32 cellular contexts compared by ENCODE assay signal in genomic region chrX:133933316-133933715, GRCh38. TPM values are rescaled to one million over a fixed set of nuclear protein-coding genes. Genes with fewer than 3 reads are reported as not detected.
"Had no signal": no experiment of that assay in that cellular context is flagged by ENCODE, and none has a peak within 500 bp of the region (broad histone marks: within the 10 kb centered on the region; RNA-seq: fewer than 3 reads in every experiment).

No MANE protein-coding gene starts in this region.

- H3K27me3 Mint-ChIP-seq: naive thymus-derived CD8-positive, alpha-beta T cell; progenitor cell of endocrine pancreas; stimulated activated memory B cell treated with anti-CD40 and anti-IgM and Interleukin-4, amounts not matched to agents 10 μg/mL and 1 μg/mL and 100 μg/mL, for 72 hours; stimulated activated naive CD8-positive, alpha-beta T cell treated with anti-CD3 and anti-CD28 coated beads, Interleukin-15, amount 100 ng/mL, for 72 hours; type B pancreatic cell had no signal

- H3K9me3 ChIP-seq: ovary, psoas muscle, spleen, suprapubic skin, testis, tibial artery, transverse colon, upper lobe of right lung, uterus had no signal

- H2AFZ ChIP-seq: neural progenitor cell, parathyroid adenoma had no signal

- DNase-seq: naive thymus-derived CD8-positive, alpha-beta T cell; occipital lobe; ovary; posterior cingulate gyrus; psoas muscle; right cardiac atrium; spleen; stimulated activated CD4-positive, alpha-beta T cell treated with anti-CD3 and anti-CD28 coated beads, Interleukin-12 subunit alpha, Interleukin-12 subunit beta, amount 100 ng/mL, for 4 hours; stimulated activated CD4-positive, alpha-beta T cell treated with anti-CD3 and anti-CD28 coated beads, Interleukin-1b, Interleukin-23, amount 100 ng/mL, for 48 hours; stimulated activated CD4-positive, alpha-beta T cell treated with anti-CD3 and anti-CD28 coated beads, Interleukin-4, amount 100 ng/mL, for 1 hour; stimulated activated CD4-positive, alpha-beta T cell treated with anti-CD3 and anti-CD28 coated beads, Interleukin-4, amount 100 ng/mL, for 4 hours; stimulated activated CD8-positive, alpha-beta memory T cell treated with anti-CD3 and anti-CD28 coated beads, Interleukin-4, amount 100 ng/mL, for 48 hours; stimulated activated naive CD4-positive, alpha-beta T cell; stimulated activated naive CD8-positive, alpha-beta T cell treated with anti-CD3 and anti-CD28 coated beads, Interleukin-15, amount 100 ng/mL, for 72 hours; stimulated activated naive CD8-positive, alpha-beta T cell treated with anti-CD3 and anti-CD28 coated beads, Interleukin-15, Interleukin-2, amounts not matched to agents 100 U/mL and 50 U/mL, for 24 hours; substantia nigra; testis; tibial artery; transverse colon; upper lobe of right lung; uterus had no signal

- H3K4me1 ChIP-seq: parathyroid adenoma, psoas muscle, spleen, suprapubic skin, testis, tibial artery, transverse colon, upper lobe of right lung, uterus had no signal

- H3K27ac Mint-ChIP-seq: naive thymus-derived CD8-positive, alpha-beta T cell; natural killer cell treated with Interleukin-12 subunit alpha and Interleukin-12 subunit beta and Interleukin-15 and Interleukin-18, amount 100 ng/mL, for 72 hours; neural progenitor cell; progenitor cell of endocrine pancreas; stimulated activated memory B cell treated with anti-CD40 and anti-IgM and Interleukin-4, amounts not matched to agents 10 μg/mL and 1 μg/mL and 100 μg/mL, for 72 hours; stimulated activated naive CD8-positive, alpha-beta T cell treated with anti-CD3 and anti-CD28 coated beads, Interleukin-15, amount 100 ng/mL, for 72 hours; type B pancreatic cell had no signal

- H3K27ac ChIP-seq: neural progenitor cell, ovary, parathyroid adenoma, psoas muscle, skin epidermis, spleen, suprapubic skin, testis, tibial artery, transverse colon, upper lobe of right lung, uterus had no signal

- H3K4me3 ChIP-seq: neural progenitor cell, ovary, psoas muscle, skin epidermis, smooth muscle cell, spleen, suprapubic skin, testis, tibial artery, transverse colon, upper lobe of right lung, uterus had no signal

- H3K79me2 ChIP-seq: parathyroid adenoma had no signal

- H3K4me3 Mint-ChIP-seq: naive thymus-derived CD8-positive, alpha-beta T cell; natural killer cell treated with Interleukin-12 subunit alpha and Interleukin-12 subunit beta and Interleukin-15 and Interleukin-18, amount 100 ng/mL, for 72 hours; neural progenitor cell; stimulated activated memory B cell treated with anti-CD40 and anti-IgM and Interleukin-4, amounts not matched to agents 10 μg/mL and 1 μg/mL and 100 μg/mL, for 72 hours; stimulated activated naive CD8-positive, alpha-beta T cell treated with anti-CD3 and anti-CD28 coated beads, Interleukin-15, amount 100 ng/mL, for 72 hours; type B pancreatic cell had no signal

- H3K27me3 ChIP-seq: neural progenitor cell, ovary, suprapubic skin, testis, tibial artery, transverse colon, upper lobe of right lung had no signal

- H3K4me2 ChIP-seq: neural progenitor cell, smooth muscle cell had no signal

- ATAC-seq: naive thymus-derived CD8-positive, alpha-beta T cell; natural killer cell treated with Interleukin-12 subunit alpha and Interleukin-12 subunit beta and Interleukin-15 and Interleukin-18, amount 100 ng/mL, for 72 hours; psoas muscle; right cardiac atrium; sciatic nerve; stimulated activated memory B cell treated with anti-CD40 and anti-IgM and Interleukin-4, amounts not matched to agents 10 μg/mL and 1 μg/mL and 100 μg/mL, for 72 hours; stimulated activated naive CD8-positive, alpha-beta T cell treated with anti-CD3 and anti-CD28 coated beads, Interleukin-15, amount 100 ng/mL, for 72 hours; stimulated activated naive CD8-positive, alpha-beta T cell treated with anti-CD3 and anti-CD28 coated beads, Interleukin-15, Interleukin-2, amounts not matched to agents 100 U/mL and 50 U/mL, for 24 hours; upper lobe of right lung had no signal

- H3K9me3 Mint-ChIP-seq: naive thymus-derived CD8-positive, alpha-beta T cell; natural killer cell treated with Interleukin-12 subunit alpha and Interleukin-12 subunit beta and Interleukin-15 and Interleukin-18, amount 100 ng/mL, for 72 hours; stimulated activated memory B cell treated with anti-CD40 and anti-IgM and Interleukin-4, amounts not matched to agents 10 μg/mL and 1 μg/mL and 100 μg/mL, for 72 hours; stimulated activated naive CD8-positive, alpha-beta T cell treated with anti-CD3 and anti-CD28 coated beads, Interleukin-15, amount 100 ng/mL, for 72 hours; type B pancreatic cell had no signal

- H3K36me3 Mint-ChIP-seq: naive thymus-derived CD8-positive, alpha-beta T cell; natural killer cell treated with Interleukin-12 subunit alpha and Interleukin-12 subunit beta and Interleukin-15 and Interleukin-18, amount 100 ng/mL, for 72 hours; stimulated activated memory B cell treated with anti-CD40 and anti-IgM and Interleukin-4, amounts not matched to agents 10 μg/mL and 1 μg/mL and 100 μg/mL, for 72 hours had no signal

- H3K9ac ChIP-seq: neural progenitor cell, parathyroid adenoma had no signal

- H3K4me1 Mint-ChIP-seq: naive thymus-derived CD8-positive, alpha-beta T cell; stimulated activated memory B cell treated with anti-CD40 and anti-IgM and Interleukin-4, amounts not matched to agents 10 μg/mL and 1 μg/mL and 100 μg/mL, for 72 hours; stimulated activated naive CD8-positive, alpha-beta T cell treated with anti-CD3 and anti-CD28 coated beads, Interleukin-15, amount 100 ng/mL, for 72 hours had no signal

RNA-seq across cellular contexts. Expression of gene GPC3, which starts 52.1 kb away (rescaled TPM):
- total RNA-seq: naive thymus-derived CD8-positive, alpha-beta T cell; natural killer cell treated with Interleukin-12 subunit alpha and Interleukin-12 subunit beta and Interleukin-15 and Interleukin-18, amount 100 ng/mL, for 72 hours; osteoblast had no signal
